ENCODE assay signal across 10 cellular contexts in genomic region chr7:93165447-93165846, GRCh38. TPM values are rescaled to one million over a fixed set of nuclear protein-coding genes. Genes with fewer than 3 reads are reported as not detected.
DNase-seq lines count a peak whose midpoint lies in the region; ATAC-seq and TF ChIP-seq lines count a peak whose summit lies in the region.
"Had no signal": no experiment of that assay in that cellular context is flagged by ENCODE, and none has a peak within 500 bp of the region (broad histone marks: within the 10 kb centered on the region; RNA-seq: fewer than 3 reads in every experiment).

No MANE protein-coding gene starts in this region.

- H3K36me3 ChIP-seq in mesenchymal stem cell (ENCODE audit: control insufficient read depth in 1 of 2, insufficient read depth in 2 of 2, low read depth in 1 of 2, low read length in 2 of 2), result no peaks in the 10 kb centered on the region

- H3K23me2 ChIP-seq in H9 (ENCODE audit: insufficient read length, low read depth, low read length, poor library complexity, severe bottlenecking), result no peaks in the 10 kb centered on the region

- no peak overlapping the region for H4K8ac ChIP-seq in mesenchymal stem cell (ENCODE audit: low read length)
- no peak overlapping the region for H4K8ac ChIP-seq in H9 (replicated peaks; ENCODE audit: insufficient read length, low read depth, low read length)

- H3K9me3 Mint-ChIP-seq in endothelial cell (ENCODE audit: unreplicated experiment) (no peaks in the 10 kb centered on the region), H9 (peaks cover 0 to under 1% of the 10 kb centered on the region in 2 experiments; a peak in 2 of 5 replicates), nephron progenitor cell (peaks cover 5% of the 10 kb centered on the region)

- H3K27me3 ChIP-seq in mesenchymal stem cell (ENCODE audit: control insufficient read depth in 1 of 2, insufficient read depth in 1 of 2, low read length in 2 of 2) (peaks cover 0 to 7% of the 10 kb centered on the region in 2 experiments), H9 (ENCODE audit: insufficient read depth, low read length) (no peaks in the 10 kb centered on the region)

- no peak overlapping the region for H3K27ac Mint-ChIP-seq in endothelial cell (ENCODE audit: unreplicated experiment)
- no peak overlapping the region for H3K27ac Mint-ChIP-seq in H9
- H3K27ac Mint-ChIP-seq in nephron progenitor cell, result no peak overlapping the region

- WGBS in mesenchymal stem cell, result 91% methylated on average over 1 of the region's 1 CpG
- no CpG with 5 or more reads among the region's 1 CpG for whole genome bisulfite sequencing in H9 (ENCODE audit: extremely low coverage, insufficient read length, low lambda C conversion rate)

- H4K5ac ChIP-seq in H9 (ENCODE audit: insufficient read length, low read depth, low read length), result no peak overlapping the region

- no peak overlapping the region for H2BK120ac ChIP-seq in mesenchymal stem cell (ENCODE audit: low read depth, low read length)
- no peak overlapping the region for H2BK120ac ChIP-seq in H9 (ENCODE audit: low read depth, low read length, poor library complexity, severe bottlenecking)

- no peak overlapping the region for H3K4me3 ChIP-seq in mesenchymal stem cell (ENCODE audit: insufficient read depth in 1 of 2, low read depth in 1 of 2, low read length in 2 of 2)

- H3K9me3 ChIP-seq in mesenchymal stem cell (ENCODE audit: control insufficient read depth, low read length) (peaks cover 3% of the 10 kb centered on the region), H9 (ENCODE audit: control insufficient read depth, low read depth, low read length) (no peaks in the 10 kb centered on the region)

- no peak overlapping the region for H4K91ac ChIP-seq in mesenchymal stem cell (ENCODE audit: low read length)
- H4K91ac ChIP-seq in H9 (ENCODE audit: insufficient read length, low read depth, low read length), result no peak overlapping the region

- H3K14ac ChIP-seq in mesenchymal stem cell (ENCODE audit: low read length in 2 of 2) (no peak overlapping the region), H9 (ENCODE audit: insufficient read depth, low read length) (no peak overlapping the region)

- H2BK15ac ChIP-seq in mesenchymal stem cell (ENCODE audit: low read depth, poor library complexity, severe bottlenecking) (no peak overlapping the region), H9 (ENCODE audit: low read depth, low read length) (no peak overlapping the region)

- H3K4me3 Mint-ChIP-seq in endothelial cell (ENCODE audit: unreplicated experiment) (no peak overlapping the region), H9 (no peak overlapping the region), nephron progenitor cell (no peak overlapping the region)

- H3K27ac ChIP-seq in mesenchymal stem cell (ENCODE audit: low read length, poor library complexity, severe bottlenecking) (no peak overlapping the region), H9 (ENCODE audit: insufficient read length, low read depth, low read length) (no peak overlapping the region)

- no peak overlapping the region for H3T11ph ChIP-seq in H9 (ENCODE audit: low read length)

- H3K9ac ChIP-seq in mesenchymal stem cell (ENCODE audit: low read length) (peak overlapping the region; percentile 37), H9 (ENCODE audit: extremely low read depth, insufficient read length, low read length) (no peak overlapping the region)

- H3K56ac ChIP-seq in H9 (ENCODE audit: insufficient read length, low read depth, low read length), result no peak overlapping the region

- H3K36me3 Mint-ChIP-seq in endothelial cell (ENCODE audit: low read depth, unreplicated experiment) (no peaks in the 10 kb centered on the region), H9 (ENCODE audit: insufficient read depth in 1 of 3, low read depth in 3 of 3) (no peaks in the 10 kb centered on the region), nephron progenitor cell (ENCODE audit: low read depth) (no peaks in the 10 kb centered on the region)

- H3K79me2 ChIP-seq in H9 (ENCODE audit: insufficient read depth, low read length), result no peaks in the 10 kb centered on the region

- H3K23ac ChIP-seq in mesenchymal stem cell (ENCODE audit: low read length in 2 of 2) (no peak overlapping the region), H9 (ENCODE audit: insufficient read length, low read depth, low read length) (no peak overlapping the region)

- H3K4me1 Mint-ChIP-seq in endothelial cell (ENCODE audit: unreplicated experiment) (no peaks in the 10 kb centered on the region), H9 (no peaks in the 10 kb centered on the region), nephron progenitor cell (no peaks in the 10 kb centered on the region)

- H2BK5ac ChIP-seq in mesenchymal stem cell (ENCODE audit: low read depth, low read length, poor library complexity, severe bottlenecking) (no peak overlapping the region), H9 (ENCODE audit: insufficient read length, low read length) (no peak overlapping the region)

- peak; percentile 36 for DNase-seq in HCEC 1CT
- no peak for DNase-seq in mesenchymal stem cell
- DNase-seq in endothelial cell (ENCODE audit: low spot score), result no peak
- DNase-seq in H9, result no peak
- no peak for DNase-seq in nephron progenitor cell
- no peak for DNase-seq in T-helper 9 cell
- DNase-seq: activated CD8-positive, alpha-beta memory T cell treated with anti-CD3 and anti-CD28 coated beads, Interleukin-2, amount 50 U/mL, for 4 hours; NCI-H510A treated with DMSO at 0.1 percent for 48 hours had no signal

- H2BK20ac ChIP-seq in H9 (ENCODE audit: low read depth, low read length, poor library complexity, severe bottlenecking), result no peak overlapping the region

- H2AFZ ChIP-seq in mesenchymal stem cell (ENCODE audit: low read depth, low read length) (no peak overlapping the region), H9 (ENCODE audit: low read length) (no peak overlapping the region)

- ATAC-seq in GM18909 (IDR thresholded peaks at IDR 0.05; ENCODE audit: poor library complexity, unreplicated experiment), result peak; percentile 100
- ATAC-seq in HG03558 (IDR thresholded peaks at IDR 0.05; ENCODE audit: extremely low read depth, unreplicated experiment), result peak; percentile 98

- H2AK5ac ChIP-seq in mesenchymal stem cell (ENCODE audit: low read length, severe bottlenecking) (no peak overlapping the region), H9 (ENCODE audit: insufficient read length, low read length) (no peak overlapping the region)

- H3K4me2 ChIP-seq in mesenchymal stem cell (ENCODE audit: low read length, poor library complexity, severe bottlenecking) (no peak overlapping the region), H9 (ENCODE audit: insufficient read depth, insufficient read length, low read length) (no peak overlapping the region)

- H3K4me1 ChIP-seq in mesenchymal stem cell (ENCODE audit: control insufficient read depth, insufficient read depth, low read depth, low read length) (no peaks in the 10 kb centered on the region), H9 (ENCODE audit: insufficient read depth, low read length) (no peaks in the 10 kb centered on the region)

- H3K79me1 ChIP-seq in mesenchymal stem cell (replicated peaks; ENCODE audit: low read length, poor library complexity, severe bottlenecking) (no peaks in the 10 kb centered on the region), H9 (ENCODE audit: insufficient read depth, low read depth, low read length, poor library complexity, severe bottlenecking) (no peaks in the 10 kb centered on the region)

- no peaks in the 10 kb centered on the region for H4K20me1 ChIP-seq in H9 (ENCODE audit: control insufficient read depth, insufficient read depth, insufficient read length)

- H3K4ac ChIP-seq in mesenchymal stem cell (ENCODE audit: low read depth in 1 of 2, low read length in 2 of 2) (no peak overlapping the region), H9 (ENCODE audit: low read depth, low read length) (no peak overlapping the region)

- TF ChIP-seq CTCF in endothelial cell (IDR thresholded peaks at IDR 0.05; ENCODE audit: unreplicated experiment), result no peak
- no peak for TF ChIP-seq CTCF in H9 (conservative IDR thresholded peaks at IDR 0.05)
- TF ChIP-seq CTCF in nephron progenitor cell (IDR thresholded peaks at IDR 0.05), result no peak

- H3K27me3 Mint-ChIP-seq in endothelial cell (ENCODE audit: unreplicated experiment), result peaks cover 2% of the 10 kb centered on the region
- H3K27me3 Mint-ChIP-seq in H9 (ENCODE audit: low read depth), result peaks cover 34% of the 10 kb centered on the region
- H3K27me3 Mint-ChIP-seq in nephron progenitor cell (ENCODE audit: low read depth, poor library complexity), result peaks cover 19% of the 10 kb centered on the region

- H2BK12ac ChIP-seq in mesenchymal stem cell (ENCODE audit: low read length in 2 of 2) (no peak overlapping the region), H9 (ENCODE audit: insufficient read length, low read depth, low read length) (no peak overlapping the region)

- H3K18ac ChIP-seq in mesenchymal stem cell (ENCODE audit: low read depth in 1 of 2, low read length in 2 of 2) (no peak overlapping the region), H9 (ENCODE audit: insufficient read length, low read depth, low read length) (no peak overlapping the region)

RNA-seq across cellular contexts. Expression of gene SAMD9L, which starts 17.3 kb away (rescaled TPM):
- 7.0 TPM for polyA plus RNA-seq in mesenchymal stem cell (2013, experiment 1 of 2)
- polyA plus RNA-seq in mesenchymal stem cell (2013, experiment 2 of 2), result 6.9 TPM
- total RNA-seq in endothelial cell (ENCODE audit: unreplicated experiment) (0.10 TPM), H9 (2021) (not detected in 2 replicates)

RNA-seq across cellular contexts. Expression of gene SAMD9, which starts 47.7 kb away (rescaled TPM):
- 4.6 TPM for polyA plus RNA-seq in mesenchymal stem cell (2013, experiment 1 of 2)
- 4.6 TPM for polyA plus RNA-seq in mesenchymal stem cell (2013, experiment 2 of 2)
- total RNA-seq in endothelial cell (ENCODE audit: unreplicated experiment), result 0.56 TPM
- total RNA-seq in H9 (2021), result 0.07 TPM in 1 of 2 replicates, not detected in the other
